ENCODE assay signal across 19 cellular contexts in genomic region chr5:9888517-9888916, GRCh38.
DNase-seq lines count a peak whose midpoint lies in the region; ATAC-seq and TF ChIP-seq lines count a peak whose summit lies in the region.
"Had no signal": no experiment of that assay in that cellular context is flagged by ENCODE, and none has a peak within 500 bp of the region (broad histone marks: within the 10 kb centered on the region; RNA-seq: fewer than 3 reads in every experiment).

No MANE protein-coding gene starts in this region.

- H2AFZ ChIP-seq in mesenchymal stem cell (ENCODE audit: low read depth, low read length), result no peak overlapping the region

- peaks cover 3% of the 10 kb centered on the region for H3K9me3 Mint-ChIP-seq in activated naive CD4-positive, alpha-beta T cell treated with anti-CD3 and anti-CD28 coated beads, Interleukin-2, amount 10 ng/mL, durations not matched to agents 7 days and 5 days
- no peaks in the 10 kb centered on the region for H3K9me3 Mint-ChIP-seq in progenitor cell of endocrine pancreas (ENCODE audit: low read depth)
- H3K9me3 Mint-ChIP-seq: activated CD4-positive, alpha-beta memory T cell treated with anti-CD3 and anti-CD28 coated beads, Interleukin-2, amount 10 ng/mL, durations not matched to agents 7 days and 5 days had no signal

- H3K9me3 ChIP-seq in MG63 (peaks cover under 1% of the 10 kb centered on the region; the same call in 1 of the 2 replicates), mesenchymal stem cell (ENCODE audit: control insufficient read depth, low read length) (no peaks in the 10 kb centered on the region)
- H3K9me3 ChIP-seq: heart right ventricle had no signal

- H3K14ac ChIP-seq in mesenchymal stem cell (ENCODE audit: low read length in 2 of 2), result no peak overlapping the region

- no peak overlapping the region for H3K27ac Mint-ChIP-seq in activated naive CD4-positive, alpha-beta T cell treated with anti-CD3 and anti-CD28 coated beads, Interleukin-2, amount 10 ng/mL, durations not matched to agents 7 days and 5 days
- no peak overlapping the region for H3K27ac Mint-ChIP-seq in progenitor cell of endocrine pancreas
- H3K27ac Mint-ChIP-seq: activated CD4-positive, alpha-beta memory T cell treated with anti-CD3 and anti-CD28 coated beads, Interleukin-2, amount 10 ng/mL, durations not matched to agents 7 days and 5 days; IgD-negative memory B cell; memory B cell; T-helper 1 cell treated with Interleukin-12 subunit alpha and Interleukin-12 subunit beta and Interleukin-4 antibody, amounts not matched to agents 30 μg/mL and 1 μg/mL, for 36 hours had no signal

- H4K8ac ChIP-seq in mesenchymal stem cell (ENCODE audit: low read length), result no peak overlapping the region

- CTCF ChIA-PET in BJ (lab: Yijun Ruan, JAX), result interaction anchor here (0.6 to 1.7 kb wide), 4 partner anchors 12 to 65 kb away, joined by 3 to 5 read pairs (median 3); no protein-coding TSS in a partner anchor
- CTCF ChIA-PET in activated naive CD4-positive, alpha-beta T cell treated with anti-CD3 and anti-CD28 coated beads, Interleukin-2, amount 10 ng/mL, durations not matched to agents 7 days and 5 days (lab: Charles Lee), result no interaction called here

- H3K79me1 ChIP-seq in mesenchymal stem cell (replicated peaks; ENCODE audit: low read length, poor library complexity, severe bottlenecking), result no peaks in the 10 kb centered on the region

- no peak overlapping the region for H3K27ac ChIP-seq in mesenchymal stem cell (ENCODE audit: low read length, poor library complexity, severe bottlenecking)
- H3K27ac ChIP-seq: dorsolateral prefrontal cortex, heart right ventricle had no signal

- H3K18ac ChIP-seq in mesenchymal stem cell (ENCODE audit: low read depth in 1 of 2, low read length in 2 of 2), result no peak overlapping the region

- H3K27me3 ChIP-seq in BJ (ENCODE audit: control insufficient read depth, insufficient read depth, low read length) (no peaks in the 10 kb centered on the region), MG63 (no peaks in the 10 kb centered on the region), mesenchymal stem cell (ENCODE audit: control insufficient read depth in 1 of 2, insufficient read depth in 1 of 2, low read length in 2 of 2) (peaks cover 0 to 7% of the 10 kb centered on the region in 2 experiments)
- H3K27me3 ChIP-seq: dorsolateral prefrontal cortex, heart right ventricle had no signal

- no peak for ATAC-seq in GM18868 (IDR thresholded peaks at IDR 0.05; ENCODE audit: unreplicated experiment)
- ATAC-seq: GM12878 had no signal

- no peak overlapping the region for H2AK5ac ChIP-seq in mesenchymal stem cell (ENCODE audit: low read length, severe bottlenecking)

- no peak overlapping the region for H4K91ac ChIP-seq in mesenchymal stem cell (ENCODE audit: low read length)

- 88% methylated on average over 1 of the region's 2 CpGs for WGBS in mesenchymal stem cell

- H3K36me3 Mint-ChIP-seq in activated naive CD4-positive, alpha-beta T cell treated with anti-CD3 and anti-CD28 coated beads, Interleukin-2, amount 10 ng/mL, durations not matched to agents 7 days and 5 days, result no peaks in the 10 kb centered on the region
- H3K36me3 Mint-ChIP-seq in progenitor cell of endocrine pancreas (ENCODE audit: insufficient read depth), result no peaks in the 10 kb centered on the region
- H3K36me3 Mint-ChIP-seq: IgD-negative memory B cell, memory B cell had no signal

- no peak overlapping the region for H2BK12ac ChIP-seq in mesenchymal stem cell (ENCODE audit: low read length in 2 of 2)

- no peak overlapping the region for H2BK15ac ChIP-seq in mesenchymal stem cell (ENCODE audit: low read depth, poor library complexity, severe bottlenecking)

- POLR2A ChIA-PET in BJ (lab: Charles Lee), result no interaction called here

- no peak overlapping the region for H2BK120ac ChIP-seq in mesenchymal stem cell (ENCODE audit: low read depth, low read length)

- no peak overlapping the region for H3K4ac ChIP-seq in mesenchymal stem cell (ENCODE audit: low read depth in 1 of 2, low read length in 2 of 2)

- H3K4me1 Mint-ChIP-seq in activated naive CD4-positive, alpha-beta T cell treated with anti-CD3 and anti-CD28 coated beads, Interleukin-2, amount 10 ng/mL, durations not matched to agents 7 days and 5 days, result no peaks in the 10 kb centered on the region
- H3K4me1 Mint-ChIP-seq in progenitor cell of endocrine pancreas (ENCODE audit: low read depth), result no peaks in the 10 kb centered on the region
- H3K4me1 Mint-ChIP-seq: activated CD4-positive, alpha-beta memory T cell treated with anti-CD3 and anti-CD28 coated beads, Interleukin-2, amount 10 ng/mL, durations not matched to agents 7 days and 5 days; IgD-negative memory B cell; memory B cell had no signal

- no peaks in the 10 kb centered on the region for H3K27me3 Mint-ChIP-seq in activated naive CD4-positive, alpha-beta T cell treated with anti-CD3 and anti-CD28 coated beads, Interleukin-2, amount 10 ng/mL, durations not matched to agents 7 days and 5 days
- H3K27me3 Mint-ChIP-seq in progenitor cell of endocrine pancreas, result peaks cover 7% of the 10 kb centered on the region
- H3K27me3 Mint-ChIP-seq: activated CD4-positive, alpha-beta memory T cell treated with anti-CD3 and anti-CD28 coated beads, Interleukin-2, amount 10 ng/mL, durations not matched to agents 7 days and 5 days; IgD-negative memory B cell; memory B cell had no signal

- no peaks in the 10 kb centered on the region for H3K4me1 ChIP-seq in mesenchymal stem cell (ENCODE audit: control insufficient read depth, insufficient read depth, low read depth, low read length)
- H3K4me1 ChIP-seq: heart right ventricle had no signal

- no peak for TF ChIP-seq CTCF in BJ (IDR thresholded peaks at IDR 0.05; ENCODE audit: insufficient read depth, low read depth, low read length)
- no peak for TF ChIP-seq CTCF in progenitor cell of endocrine pancreas (IDR thresholded peaks at IDR 0.05; ENCODE audit: unreplicated experiment)

- no peak overlapping the region for H3K4me3 Mint-ChIP-seq in activated naive CD4-positive, alpha-beta T cell treated with anti-CD3 and anti-CD28 coated beads, Interleukin-2, amount 10 ng/mL, durations not matched to agents 7 days and 5 days
- no peak overlapping the region for H3K4me3 Mint-ChIP-seq in progenitor cell of endocrine pancreas (ENCODE audit: low read depth)
- H3K4me3 Mint-ChIP-seq: activated CD4-positive, alpha-beta memory T cell treated with anti-CD3 and anti-CD28 coated beads, Interleukin-2, amount 10 ng/mL, durations not matched to agents 7 days and 5 days; IgD-negative memory B cell; memory B cell; T-helper 1 cell treated with Interleukin-12 subunit alpha and Interleukin-12 subunit beta and Interleukin-4 antibody, amounts not matched to agents 30 μg/mL and 1 μg/mL, for 36 hours had no signal

- H3K4me3 ChIP-seq in BJ (ENCODE audit: low read depth, low read length) (no peak overlapping the region), MG63 (no peak overlapping the region), mesenchymal stem cell (ENCODE audit: insufficient read depth in 1 of 2, low read depth in 1 of 2, low read length in 2 of 2) (no peak overlapping the region)
- H3K4me3 ChIP-seq: dorsolateral prefrontal cortex, GM12878, heart right ventricle had no signal

- H2BK5ac ChIP-seq in mesenchymal stem cell (ENCODE audit: low read depth, low read length, poor library complexity, severe bottlenecking), result no peak overlapping the region

- H3K23ac ChIP-seq in mesenchymal stem cell (ENCODE audit: low read length in 2 of 2), result no peak overlapping the region

- no peak overlapping the region for H3K9ac ChIP-seq in mesenchymal stem cell (ENCODE audit: low read length)

- peak; percentile 65 for DNase-seq in BJ (ENCODE audit: low read depth)
- DNase-seq in MG63, result peak; percentile 92
- DNase-seq in cerebellar cortex (ENCODE audit: low spot score), result peak; percentile 73
- peak; percentile 92 for DNase-seq in mesenchymal stem cell
- DNase-seq in DMS153 (lab: John Stamatoyannopoulos, UW), result no peak
- no peak for DNase-seq in activated naive CD4-positive, alpha-beta T cell treated with anti-CD3 and anti-CD28 coated beads, Interleukin-2, amount 10 ng/mL, durations not matched to agents 7 days and 5 days
- DNase-seq in progenitor cell of endocrine pancreas (ENCODE audit: low spot score, unreplicated experiment), result no peak
- DNase-seq: activated CD4-positive, alpha-beta memory T cell treated with anti-CD3 and anti-CD28 coated beads, Interleukin-2, amount 10 ng/mL, durations not matched to agents 7 days and 5 days; activated naive CD4-positive, alpha-beta T cell; heart right ventricle; NCI-H1694 treated with DMSO at 0.1 percent for 48 hours; stimulated activated CD4-positive, alpha-beta T cell treated with anti-CD3 and anti-CD28 coated beads, Interleukin-2, amount 100 ng/mL, for 48 hours; stimulated activated naive CD4-positive, alpha-beta T cell had no signal

- no peak overlapping the region for H3K4me2 ChIP-seq in mesenchymal stem cell (ENCODE audit: low read length, poor library complexity, severe bottlenecking)

- H3K36me3 ChIP-seq in BJ (ENCODE audit: control insufficient read depth, insufficient read depth, low read length), result no peaks in the 10 kb centered on the region
- H3K36me3 ChIP-seq in MG63, result no peaks in the 10 kb centered on the region
- no peaks in the 10 kb centered on the region for H3K36me3 ChIP-seq in mesenchymal stem cell (ENCODE audit: control insufficient read depth in 1 of 2, insufficient read depth in 2 of 2, low read depth in 1 of 2, low read length in 2 of 2)
- H3K36me3 ChIP-seq: heart right ventricle had no signal

Comparison
In these comparisons a context has a peak if more than half of its experiments do, and no peak if none do; other contexts are left out.
1. DNase-seq: peak in BJ (single experiment), MG63 (single experiment), cerebellar cortex (single experiment) and mesenchymal stem cell (single experiment); none in DMS153 (single experiment), activated naive CD4-positive, alpha-beta T cell treated with anti-CD3 and anti-CD28 coated beads, Interleukin-2, amount 10 ng/mL, durations not matched to agents 7 days and 5 days (single experiment) and progenitor cell of endocrine pancreas (single experiment).